10 cellular contexts compared by ENCODE assay signal in genomic region chr16:82755570-82756282, GRCh38.
DNase-seq lines count a peak whose midpoint lies in the region; ATAC-seq and TF ChIP-seq lines count a peak whose summit lies in the region.
"Had no signal": no experiment of that assay in that cellular context is flagged by ENCODE, and none has a peak within 500 bp of the region (broad histone marks: within the 10 kb centered on the region; RNA-seq: fewer than 3 reads in every experiment).

No MANE protein-coding gene starts in this region.

- H3K4me3 ChIP-seq in cardiac muscle cell (no peak overlapping the region), right atrium auricular region (no peak overlapping the region)
- H3K4me3 ChIP-seq: lung, testis had no signal

- POLR2A ChIA-PET in HEK293T (lab: Yijun Ruan, JAX) = no interaction called here

- DNase-seq in cardiac muscle cell (ENCODE audit: low read depth in 1 of 2, low spot score in 1 of 2) (peak; percentile 5 to 30), right atrium auricular region (ENCODE audit: low spot score) (no peak), iPS-NIHi7 (ENCODE audit: extremely low spot score) (peak; percentile 46), HEK293T (ENCODE audit: extremely low spot score) (no peak), DMS 273 (lab: John Stamatoyannopoulos, UW; ENCODE audit: unreplicated experiment) (no peak)
- DNase-seq in NK-92 treated with Interleukin-12 subunit alpha and Interleukin-12 subunit beta, amount 100 ng/mL, for 24 hours (lab: John Stamatoyannopoulos, UW) = no peak
- DNase-seq: testis had no signal

- ATAC-seq in HG02981 (IDR thresholded peaks at IDR 0.05; ENCODE audit: unreplicated experiment) = no peak

- CTCF ChIA-PET in HEK293T (lab: Yijun Ruan, JAX) = no interaction called here

- H3K4me1 ChIP-seq in cardiac muscle cell (ENCODE audit: low read depth) = no peaks in the 10 kb centered on the region
- H3K4me1 ChIP-seq in right atrium auricular region = peaks cover 0 to 25% of the 10 kb centered on the region in 2 donors
- H3K4me1 ChIP-seq: testis had no signal

- H3K27ac ChIP-seq in cardiac muscle cell = no peak overlapping the region
- H3K27ac ChIP-seq in right atrium auricular region = peak overlapping the region in 1 of 2 donors; percentile 40
- no peak overlapping the region for H3K27ac ChIP-seq in VCaP
- H3K27ac ChIP-seq: testis had no signal

- no peaks in the 10 kb centered on the region for H3K27me3 ChIP-seq in cardiac muscle cell
- H3K27me3 ChIP-seq in right atrium auricular region = no peaks in the 10 kb centered on the region
- H3K27me3 ChIP-seq: testis had no signal

- peak; percentile 34 for TF ChIP-seq CTCF in cardiac muscle cell (IDR thresholded peaks at IDR 0.05; ENCODE audit: low read depth, low read length)
- no peak for TF ChIP-seq CTCF in right atrium auricular region (IDR thresholded peaks at IDR 0.05)
- TF ChIP-seq CTCF in VCaP (conservative IDR thresholded peaks at IDR 0.05) = peak; percentile 20; the same call in 1 of the 2 replicates

- H3K36me3 ChIP-seq in cardiac muscle cell = no peaks in the 10 kb centered on the region
- H3K36me3 ChIP-seq in right atrium auricular region = no peaks in the 10 kb centered on the region

- H3K9me3 ChIP-seq in cardiac muscle cell (ENCODE audit: low read depth) (no peaks in the 10 kb centered on the region), right atrium auricular region (no peaks in the 10 kb centered on the region)
- H3K9me3 ChIP-seq: testis had no signal

TF ChIP-seq in HEK293T, 16 proteins besides CTCF, POLR2A, EP300 and RAD21:
- TF ChIP-seq ARNT (IDR thresholded peaks at IDR 0.05) (no peak), CTBP1 (IDR thresholded peaks at IDR 0.05; ENCODE audit: borderline replicate concordance) (no peak), BHLHE40 (IDR thresholded peaks at IDR 0.05; ENCODE audit: borderline replicate concordance) (no peak), TARDBP (IDR thresholded peaks at IDR 0.05) (no peak), HDGF (IDR thresholded peaks at IDR 0.05; ENCODE audit: borderline replicate concordance) (no peak), SP1 (IDR thresholded peaks at IDR 0.05) (no peak)

Comparison
In these comparisons a context has a peak if more than half of its experiments do, and no peak if none do; other contexts are left out.
1. DNase-seq: peak in cardiac muscle cell (2 of 2) and iPS-NIHi7 (single experiment); none in right atrium auricular region (single experiment), NK-92 treated with Interleukin-12 subunit alpha and Interleukin-12 subunit beta, amount 100 ng/mL, for 24 hours (single experiment), HEK293T (single experiment) and DMS 273 (single experiment).
2. CTCF ChIP-seq: peak in cardiac muscle cell (single experiment) and VCaP (single experiment); none in right atrium auricular region (0 of 2).